ENCODE assay signal across 2 cellular contexts in the genomic region with DNA sequence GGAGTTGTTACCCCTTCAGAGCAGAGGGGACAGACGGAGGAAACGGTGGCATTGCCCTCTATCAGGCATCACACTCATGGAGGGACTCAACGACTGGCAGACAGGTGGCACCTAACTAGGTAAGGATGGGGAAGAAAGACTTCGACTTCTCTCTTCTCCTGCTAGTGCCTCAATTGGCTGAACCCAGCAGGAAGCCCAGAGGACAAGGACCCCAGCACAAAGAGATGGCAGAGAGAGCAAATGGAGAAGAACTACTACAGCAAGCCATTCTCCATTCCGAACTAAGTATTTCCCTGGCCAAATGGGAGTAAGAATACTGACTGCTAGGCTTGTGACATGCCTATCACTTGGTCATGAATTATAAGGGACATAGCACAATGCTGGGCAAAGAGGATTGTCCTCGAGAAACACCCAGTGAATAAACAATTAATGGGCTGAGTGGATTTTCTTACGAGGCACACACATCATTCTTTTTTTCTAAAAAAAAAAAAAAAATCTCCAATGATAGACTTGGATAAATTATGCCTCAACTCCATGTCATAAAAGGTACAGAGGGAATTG.
TF ChIP-seq lines count a peak whose summit lies in the region.

No MANE protein-coding gene starts in this region.

TF ChIP-seq in K562, 482 proteins besides CTCF, POLR2A, EP300 and RAD21 (continues in another document):
- TF ChIP-seq, protein P1, sequence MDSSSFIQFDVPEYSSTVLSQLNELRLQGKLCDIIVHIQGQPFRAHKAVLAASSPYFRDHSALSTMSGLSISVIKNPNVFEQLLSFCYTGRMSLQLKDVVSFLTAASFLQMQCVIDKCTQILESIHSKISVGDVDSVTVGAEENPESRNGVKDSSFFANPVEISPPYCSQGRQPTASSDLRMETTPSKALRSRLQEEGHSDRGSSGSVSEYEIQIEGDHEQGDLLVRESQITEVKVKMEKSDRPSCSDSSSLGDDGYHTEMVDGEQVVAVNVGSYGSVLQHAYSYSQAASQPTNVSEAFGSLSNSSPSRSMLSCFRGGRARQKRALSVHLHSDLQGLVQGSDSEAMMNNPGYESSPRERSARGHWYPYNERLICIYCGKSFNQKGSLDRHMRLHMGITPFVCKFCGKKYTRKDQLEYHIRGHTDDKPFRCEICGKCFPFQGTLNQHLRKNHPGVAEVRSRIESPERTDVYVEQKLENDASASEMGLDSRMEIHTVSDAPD (CRISPR knock-in tag; IDR thresholded peaks at IDR 0.05), result no peak
- TF ChIP-seq MTA3 (IDR thresholded peaks at IDR 0.05; ENCODE audit: borderline replicate concordance) (no peak), POU5F1 (IDR thresholded peaks at IDR 0.05; ENCODE audit: borderline replicate concordance, low read depth, low read length, partially characterized antibody) (no peak), ZNF140 (CRISPR knock-in tag; IDR thresholded peaks at IDR 0.05) (no peak), GATA2 (CRISPR knock-in tag; IDR thresholded peaks at IDR 0.05) (no peak), YY1 (IDR thresholded peaks at IDR 0.05; ENCODE audit: borderline replicate concordance in 1 of 3, control insufficient read depth in 1 of 3, extremely low read depth in 1 of 3, insufficient read depth in 3 of 3, insufficient read length in 1 of 3, insufficient replicate concordance in 2 of 3, low read depth in 1 of 3, low read length in 2 of 3) (no peak), ZNF184 (CRISPR knock-in tag; IDR thresholded peaks at IDR 0.05) (no peak), RBM34 (IDR thresholded peaks at IDR 0.05; ENCODE audit: borderline replicate concordance, insufficient read depth, low read length) (no peak), L3MBTL2 (IDR thresholded peaks at IDR 0.05) (no peak), HDAC1 (IDR thresholded peaks at IDR 0.05) (0 out of 4 replicates have a peak, but pooled peaks of 1 of the 2 experiments have one; percentile 13), RBM17 (IDR thresholded peaks at IDR 0.05; ENCODE audit: borderline replicate concordance, low read depth, low read length) (no peak), CBFA2T2 (conservative IDR thresholded peaks at IDR 0.05) (no peak), RBBP5 (IDR thresholded peaks at IDR 0.05; ENCODE audit: borderline replicate concordance, insufficient read depth, low read length, poor library complexity, severe bottlenecking) (no peak), HNRNPUL1 (IDR thresholded peaks at IDR 0.05; ENCODE audit: low read length) (no peak), HNRNPLL (IDR thresholded peaks at IDR 0.05; ENCODE audit: low read depth, low read length, poor library complexity, severe bottlenecking) (no peak), CTBP1 (IDR thresholded peaks at IDR 0.05; ENCODE audit: borderline replicate concordance) (no peak), ZSCAN32 (CRISPR knock-in tag; IDR thresholded peaks at IDR 0.05) (no peak), BRD9 (IDR thresholded peaks at IDR 0.05; ENCODE audit: low read depth, partially characterized antibody) (no peak), ADNP (tag; IDR thresholded peaks at IDR 0.05) (no peak), KLF13 (tag; IDR thresholded peaks at IDR 0.05; ENCODE audit: borderline replicate concordance, low read depth) (no peak)
- TF ChIP-seq, protein P2, sequence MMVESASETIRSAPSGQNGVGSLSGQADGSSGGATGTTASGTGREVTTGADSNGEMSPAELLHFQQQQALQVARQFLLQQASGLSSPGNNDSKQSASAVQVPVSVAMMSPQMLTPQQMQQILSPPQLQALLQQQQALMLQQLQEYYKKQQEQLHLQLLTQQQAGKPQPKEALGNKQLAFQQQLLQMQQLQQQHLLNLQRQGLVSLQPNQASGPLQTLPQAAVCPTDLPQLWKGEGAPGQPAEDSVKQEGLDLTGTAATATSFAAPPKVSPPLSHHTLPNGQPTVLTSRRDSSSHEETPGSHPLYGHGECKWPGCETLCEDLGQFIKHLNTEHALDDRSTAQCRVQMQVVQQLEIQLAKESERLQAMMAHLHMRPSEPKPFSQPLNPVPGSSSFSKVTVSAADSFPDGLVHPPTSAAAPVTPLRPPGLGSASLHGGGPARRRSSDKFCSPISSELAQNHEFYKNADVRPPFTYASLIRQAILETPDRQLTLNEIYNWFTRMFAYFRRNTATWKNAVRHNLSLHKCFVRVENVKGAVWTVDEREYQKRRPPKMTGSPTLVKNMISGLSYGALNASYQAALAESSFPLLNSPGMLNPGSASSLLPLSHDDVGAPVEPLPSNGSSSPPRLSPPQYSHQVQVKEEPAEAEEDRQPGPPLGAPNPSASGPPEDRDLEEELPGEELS (CRISPR knock-in tag; IDR thresholded peaks at IDR 0.05; ENCODE audit: borderline replicate concordance), result no peak
- TF ChIP-seq, protein P3, sequence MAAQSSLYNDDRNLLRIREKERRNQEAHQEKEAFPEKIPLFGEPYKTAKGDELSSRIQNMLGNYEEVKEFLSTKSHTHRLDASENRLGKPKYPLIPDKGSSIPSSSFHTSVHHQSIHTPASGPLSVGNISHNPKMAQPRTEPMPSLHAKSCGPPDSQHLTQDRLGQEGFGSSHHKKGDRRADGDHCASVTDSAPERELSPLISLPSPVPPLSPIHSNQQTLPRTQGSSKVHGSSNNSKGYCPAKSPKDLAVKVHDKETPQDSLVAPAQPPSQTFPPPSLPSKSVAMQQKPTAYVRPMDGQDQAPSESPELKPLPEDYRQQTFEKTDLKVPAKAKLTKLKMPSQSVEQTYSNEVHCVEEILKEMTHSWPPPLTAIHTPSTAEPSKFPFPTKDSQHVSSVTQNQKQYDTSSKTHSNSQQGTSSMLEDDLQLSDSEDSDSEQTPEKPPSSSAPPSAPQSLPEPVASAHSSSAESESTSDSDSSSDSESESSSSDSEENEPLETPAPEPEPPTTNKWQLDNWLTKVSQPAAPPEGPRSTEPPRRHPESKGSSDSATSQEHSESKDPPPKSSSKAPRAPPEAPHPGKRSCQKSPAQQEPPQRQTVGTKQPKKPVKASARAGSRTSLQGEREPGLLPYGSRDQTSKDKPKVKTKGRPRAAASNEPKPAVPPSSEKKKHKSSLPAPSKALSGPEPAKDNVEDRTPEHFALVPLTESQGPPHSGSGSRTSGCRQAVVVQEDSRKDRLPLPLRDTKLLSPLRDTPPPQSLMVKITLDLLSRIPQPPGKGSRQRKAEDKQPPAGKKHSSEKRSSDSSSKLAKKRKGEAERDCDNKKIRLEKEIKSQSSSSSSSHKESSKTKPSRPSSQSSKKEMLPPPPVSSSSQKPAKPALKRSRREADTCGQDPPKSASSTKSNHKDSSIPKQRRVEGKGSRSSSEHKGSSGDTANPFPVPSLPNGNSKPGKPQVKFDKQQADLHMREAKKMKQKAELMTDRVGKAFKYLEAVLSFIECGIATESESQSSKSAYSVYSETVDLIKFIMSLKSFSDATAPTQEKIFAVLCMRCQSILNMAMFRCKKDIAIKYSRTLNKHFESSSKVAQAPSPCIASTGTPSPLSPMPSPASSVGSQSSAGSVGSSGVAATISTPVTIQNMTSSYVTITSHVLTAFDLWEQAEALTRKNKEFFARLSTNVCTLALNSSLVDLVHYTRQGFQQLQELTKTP (IDR thresholded peaks at IDR 0.05; ENCODE audit: low read depth in 1 of 2, partially characterized antibody in 2 of 2), result no peak

TF ChIP-seq in neural cell, 6 proteins besides CTCF, POLR2A, EP300 and RAD21 (continued from another document):
- TF ChIP-seq, protein P4, sequence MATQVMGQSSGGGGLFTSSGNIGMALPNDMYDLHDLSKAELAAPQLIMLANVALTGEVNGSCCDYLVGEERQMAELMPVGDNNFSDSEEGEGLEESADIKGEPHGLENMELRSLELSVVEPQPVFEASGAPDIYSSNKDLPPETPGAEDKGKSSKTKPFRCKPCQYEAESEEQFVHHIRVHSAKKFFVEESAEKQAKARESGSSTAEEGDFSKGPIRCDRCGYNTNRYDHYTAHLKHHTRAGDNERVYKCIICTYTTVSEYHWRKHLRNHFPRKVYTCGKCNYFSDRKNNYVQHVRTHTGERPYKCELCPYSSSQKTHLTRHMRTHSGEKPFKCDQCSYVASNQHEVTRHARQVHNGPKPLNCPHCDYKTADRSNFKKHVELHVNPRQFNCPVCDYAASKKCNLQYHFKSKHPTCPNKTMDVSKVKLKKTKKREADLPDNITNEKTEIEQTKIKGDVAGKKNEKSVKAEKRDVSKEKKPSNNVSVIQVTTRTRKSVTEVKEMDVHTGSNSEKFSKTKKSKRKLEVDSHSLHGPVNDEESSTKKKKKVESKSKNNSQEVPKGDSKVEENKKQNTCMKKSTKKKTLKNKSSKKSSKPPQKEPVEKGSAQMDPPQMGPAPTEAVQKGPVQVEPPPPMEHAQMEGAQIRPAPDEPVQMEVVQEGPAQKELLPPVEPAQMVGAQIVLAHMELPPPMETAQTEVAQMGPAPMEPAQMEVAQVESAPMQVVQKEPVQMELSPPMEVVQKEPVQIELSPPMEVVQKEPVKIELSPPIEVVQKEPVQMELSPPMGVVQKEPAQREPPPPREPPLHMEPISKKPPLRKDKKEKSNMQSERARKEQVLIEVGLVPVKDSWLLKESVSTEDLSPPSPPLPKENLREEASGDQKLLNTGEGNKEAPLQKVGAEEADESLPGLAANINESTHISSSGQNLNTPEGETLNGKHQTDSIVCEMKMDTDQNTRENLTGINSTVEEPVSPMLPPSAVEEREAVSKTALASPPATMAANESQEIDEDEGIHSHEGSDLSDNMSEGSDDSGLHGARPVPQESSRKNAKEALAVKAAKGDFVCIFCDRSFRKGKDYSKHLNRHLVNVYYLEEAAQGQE (IDR thresholded peaks at IDR 0.05; ENCODE audit: borderline replicate concordance), result no peak
- no peak for TF ChIP-seq POLR2AphosphoS5 (IDR thresholded peaks at IDR 0.05)
- no peak for TF ChIP-seq MXI1 (conservative IDR thresholded peaks at IDR 0.05; ENCODE audit: poor library complexity, severe bottlenecking)
- TF ChIP-seq TAF1 (IDR thresholded peaks at IDR 0.05; ENCODE audit: low read depth), result no peak
- no peak for TF ChIP-seq EZH2 (IDR thresholded peaks at IDR 0.05; ENCODE audit: borderline replicate concordance, insufficient read depth, low read length, poor library complexity, severe bottlenecking)
